Comparison of ENCODE assay signal across 29 cellular contexts in genomic region chr2:233164117-233164516, GRCh38.
DNase-seq lines count a peak whose midpoint lies in the region; ATAC-seq, FAIRE-seq and TF ChIP-seq lines count a peak whose summit lies in the region.
"Had no signal": no experiment of that assay in that cellular context is flagged by ENCODE, and none has a peak within 500 bp of the region (broad histone marks: within the 10 kb centered on the region; RNA-seq: fewer than 3 reads in every experiment).

No MANE protein-coding gene starts in this region.

- SMC1A ChIA-PET in GM12878 (lab: Charles Lee; ENCODE audit: uncharacterized antibody, unreplicated experiment): no interaction called here

- no peak overlapping the region for H2AFZ ChIP-seq in GM12878 (ENCODE audit: control insufficient read depth, low read depth, low read length)
- H2AFZ ChIP-seq: parathyroid adenoma had no signal

- no peaks in the 10 kb centered on the region for H3K27me3 Mint-ChIP-seq in activated CD4-positive, alpha-beta T cell treated with anti-CD3 and anti-CD28 coated beads for 36 hours
- no peaks in the 10 kb centered on the region for H3K27me3 Mint-ChIP-seq in osteocyte (ENCODE audit: unreplicated experiment)
- H3K27me3 Mint-ChIP-seq: activated B cell treated with CpG ODN at 0.5 μM for 24 hours, B cell, naive B cell had no signal

- H4K20me1 ChIP-seq in GM12878 (ENCODE audit: control insufficient read depth, insufficient read depth): no peaks in the 10 kb centered on the region

- H3K9ac ChIP-seq in GM12878 (ENCODE audit: control insufficient read depth, insufficient read depth, low read length): no peak overlapping the region
- H3K9ac ChIP-seq: parathyroid adenoma had no signal

- in situ Hi-C loops in GM12878 (cut with MboI): no loop called here

- no peaks in the 10 kb centered on the region for H3K9me3 ChIP-seq in GM12878 (replicated peaks; ENCODE audit: control insufficient read depth, insufficient read depth, low read length)
- H3K9me3 ChIP-seq: breast epithelium, right atrium auricular region, thyroid gland had no signal

- WGBS in GM12878 (ENCODE audit: insufficient coverage, insufficient replicate concordance, low lambda C conversion rate, missing lambda C conversion rate): 91% methylated on average over 18 of the region's 18 CpGs
- WGBS in lower leg skin, 2 donors: 75% methylated on average over 9 to 18 of the region's 18 CpGs

- H3K4me1 Mint-ChIP-seq in activated CD4-positive, alpha-beta T cell treated with anti-CD3 and anti-CD28 coated beads for 36 hours: no peaks in the 10 kb centered on the region
- peaks cover 18% of the 10 kb centered on the region for H3K4me1 Mint-ChIP-seq in osteocyte (ENCODE audit: unreplicated experiment)
- H3K4me1 Mint-ChIP-seq: activated B cell treated with CpG ODN at 0.5 μM for 24 hours, B cell had no signal

- H3K36me3 ChIP-seq in GM12878 (ENCODE audit: control insufficient read depth in 2 of 2, insufficient read depth in 2 of 2, low read length in 1 of 2): peaks cover 53 to 59% of the 10 kb centered on the region in 2 experiments
- H3K36me3 ChIP-seq: breast epithelium, right atrium auricular region, thyroid gland had no signal

- no peak overlapping the region for H3K4me3 Mint-ChIP-seq in activated CD4-positive, alpha-beta T cell treated with anti-CD3 and anti-CD28 coated beads for 36 hours
- no peak overlapping the region for H3K4me3 Mint-ChIP-seq in osteocyte (ENCODE audit: unreplicated experiment)
- H3K4me3 Mint-ChIP-seq: activated B cell treated with CpG ODN at 0.5 μM for 24 hours, B cell had no signal

- no peak overlapping the region for H3K4me2 ChIP-seq in GM12878 (ENCODE audit: control insufficient read depth, insufficient read depth)

- no peaks in the 10 kb centered on the region for H3K79me2 ChIP-seq in GM12878 (ENCODE audit: control insufficient read depth, insufficient read depth, low read length)
- H3K79me2 ChIP-seq: parathyroid adenoma had no signal

- ATAC-seq in activated CD4-positive, alpha-beta T cell treated with anti-CD3 and anti-CD28 coated beads for 36 hours: no peak
- ATAC-seq in GM12878 (no peak), HG03095 (IDR thresholded peaks at IDR 0.05; ENCODE audit: unreplicated experiment) (no peak)
- ATAC-seq: SK-N-SH treated with all-trans-retinoic acid at 6 μM for 48 hours had no signal

- TF ChIP-seq EP300 in GM12878 (IDR thresholded peaks at IDR 0.05; ENCODE audit: borderline replicate concordance in 1 of 2, control insufficient read depth in 1 of 2, low read depth in 2 of 2, low read length in 2 of 2): no peak

- H3K27me3 ChIP-seq in GM12878 (replicated peaks in 1 of 2; ENCODE audit: control insufficient read depth in 2 of 2, insufficient read depth in 2 of 2, low read length in 1 of 2): no peaks in the 10 kb centered on the region
- H3K27me3 ChIP-seq: breast epithelium, right atrium auricular region, thyroid gland had no signal

- CTCF ChIA-PET in activated CD4-positive, alpha-beta T cell treated with anti-CD3 and anti-CD28 coated beads for 36 hours (lab: Charles Lee): no interaction called here
- CTCF ChIA-PET in GM12878 (lab: Yijun Ruan, JAX): no interaction called here

- TF ChIP-seq POLR2A in GM12891 (IDR thresholded peaks at IDR 0.05; ENCODE audit: low read depth, low read length): no peak
- peak; percentile 58 for TF ChIP-seq POLR2A in GM12878 (IDR thresholded peaks at IDR 0.05; ENCODE audit: low read depth, low read length)
- no peak for TF ChIP-seq POLR2A in lower leg skin (IDR thresholded peaks at IDR 0.05)

- intact Hi-C loops in activated CD4-positive, alpha-beta T cell treated with anti-CD3 and anti-CD28 coated beads for 36 hours (cut with DNase I, micrococcal nuclease): no loop called here
- intact Hi-C loops in GM12878 (cut with micrococcal nuclease; ENCODE audit: unreplicated experiment) (no loop called here), lower leg skin (cut with DNase I; ENCODE audit: low total_unique reads) (no loop called here)

- no peak for DNase-seq in activated CD4-positive, alpha-beta T cell treated with anti-CD3 and anti-CD28 coated beads for 36 hours
- DNase-seq in activated CD4-positive, alpha-beta T cell treated with anti-CD3 and anti-CD28 coated beads for 1 hour: no peak
- DNase-seq in GM12891 (ENCODE audit: insufficient read length, low spot score) (no peak), GM12878 (ENCODE audit: low read depth, low spot score) (no peak), osteocyte (ENCODE audit: extremely low spot score, unreplicated experiment) (no peak), NCI-H345 (lab: John Stamatoyannopoulos, UW) (no peak), lower leg skin (ENCODE audit: low spot score in 2 of 2) (no peak)
- DNase-seq: activated B cell treated with CpG ODN at 0.5 μM for 24 hours; activated CD4-positive, alpha-beta T cell treated with anti-CD3 and anti-CD28 coated beads, Interleukin-2, amount 50 U/mL, for 48 hours; activated T-cell treated with anti-CD3 and anti-CD28 coated beads, Interleukin-2, amount 50 U/mL, for 1 hour; amniotic stem cell; DMS79 treated with DMSO at 0.1 percent for 48 hours; effector CD8-positive, alpha-beta T cell; foreskin fibroblast; naive B cell; NCI-H1048; NCI-H1694 treated with DMSO at 0.1 percent for 48 hours; stimulated activated CD4-positive, alpha-beta T cell treated with anti-CD3 and anti-CD28 coated beads, Interleukin-4, amount 100 ng/mL, for 24 hours; stimulated activated naive CD4-positive, alpha-beta T cell treated with Interleukin-2 at 50 U/mL for 16 hours; thyroid gland had no signal

- peak overlapping the region; percentile 49 for H3K27ac Mint-ChIP-seq in activated CD4-positive, alpha-beta T cell treated with anti-CD3 and anti-CD28 coated beads for 36 hours
- peak overlapping the region; percentile 67 for H3K27ac Mint-ChIP-seq in osteocyte (ENCODE audit: unreplicated experiment)

- RAD21 ChIA-PET in GM12878 (lab: Charles Lee; ENCODE audit: unreplicated experiment): no interaction called here

- no TSS peak for BruUV-seq in GM12878 (replicated peaks; lab: Mats Ljungman, UMichigan)

- POLR2A ChIA-PET in activated CD4-positive, alpha-beta T cell treated with anti-CD3 and anti-CD28 coated beads for 36 hours (lab: Charles Lee): no interaction called here
- POLR2A ChIA-PET in GM12878 (lab: Charles Lee): no interaction called here

- TF ChIP-seq RAD21 in GM12878 (IDR thresholded peaks at IDR 0.05; ENCODE audit: insufficient read depth, low read depth, low read length): no peak

- TF ChIP-seq CTCF in GM12878 (IDR thresholded peaks at IDR 0.05 in 2 of 3, conservative IDR thresholded peaks at IDR 0.05 in 1 of 3; ENCODE audit: control insufficient read depth in 2 of 3, extremely low read depth in 1 of 3, insufficient read depth in 1 of 3, low read depth in 3 of 3, low read length in 3 of 3) (no peak), osteocyte (IDR thresholded peaks at IDR 0.05) (no peak), lower leg skin (IDR thresholded peaks at IDR 0.05) (no peak)

- FAIRE-seq in GM12891 (lab: Jason Lieb, UNC) (peak; percentile 13), GM12878 (lab: Jason Lieb, UNC) (no peak)
- FAIRE-seq: A204.1, colon, H54 had no signal

- no peaks in the 10 kb centered on the region for H3K4me1 ChIP-seq in GM12878 (ENCODE audit: control insufficient read depth, insufficient read depth, low read length)
- H3K4me1 ChIP-seq: breast epithelium, parathyroid adenoma, thyroid gland had no signal

- H3K27ac ChIP-seq in GM12878 (ENCODE audit: control insufficient read depth, insufficient read depth): no peak overlapping the region
- H3K27ac ChIP-seq: breast epithelium, parathyroid adenoma, right atrium auricular region, thyroid gland had no signal

- no peaks in the 10 kb centered on the region for H3K9me3 Mint-ChIP-seq in activated CD4-positive, alpha-beta T cell treated with anti-CD3 and anti-CD28 coated beads for 36 hours (ENCODE audit: low read depth)
- no peaks in the 10 kb centered on the region for H3K9me3 Mint-ChIP-seq in osteocyte (ENCODE audit: unreplicated experiment)
- H3K9me3 Mint-ChIP-seq: activated B cell treated with CpG ODN at 0.5 μM for 24 hours, naive B cell had no signal

- H3K4me3 ChIP-seq in GM12878 (no peak overlapping the region), lower leg skin (ENCODE audit: low read depth, poor library complexity, severe bottlenecking) (no peak overlapping the region)
- H3K4me3 ChIP-seq: breast epithelium, right atrium auricular region, thyroid gland had no signal

- peaks cover 14% of the 10 kb centered on the region for H3K36me3 Mint-ChIP-seq in activated CD4-positive, alpha-beta T cell treated with anti-CD3 and anti-CD28 coated beads for 36 hours (ENCODE audit: low read depth)
- no peaks in the 10 kb centered on the region for H3K36me3 Mint-ChIP-seq in osteocyte (ENCODE audit: unreplicated experiment)

TF ChIP-seq in GM12891, 5 proteins besides CTCF, POLR2A, EP300 and RAD21:
- TF ChIP-seq TAF1 (IDR thresholded peaks at IDR 0.05; ENCODE audit: low read depth, low read length) (no peak), PAX5 (IDR thresholded peaks at IDR 0.05; ENCODE audit: insufficient read depth, low read length, severe bottlenecking) (no peak), POU2F2 (IDR thresholded peaks at IDR 0.05; ENCODE audit: low read depth, low read length) (no peak), POLR2AphosphoS5 (IDR thresholded peaks at IDR 0.05; ENCODE audit: low read depth, low read length) (no peak), SPI1 (IDR thresholded peaks at IDR 0.05; ENCODE audit: low read depth, low read length) (no peak)

TF ChIP-seq in GM12878, 131 proteins besides CTCF, POLR2A, EP300 and RAD21 (continues in another document):
- TF ChIP-seq USF1 (IDR thresholded peaks at IDR 0.05; ENCODE audit: borderline replicate concordance, extremely low read length, insufficient read depth, low read depth, low read length): no peak
- TF ChIP-seq ZNF24 (IDR thresholded peaks at IDR 0.05): no peak
- no peak for TF ChIP-seq NFIC (IDR thresholded peaks at IDR 0.05; ENCODE audit: low read depth, low read length)
